Comparison of ENCODE assay signal across 15 cellular contexts in the genomic region with DNA sequence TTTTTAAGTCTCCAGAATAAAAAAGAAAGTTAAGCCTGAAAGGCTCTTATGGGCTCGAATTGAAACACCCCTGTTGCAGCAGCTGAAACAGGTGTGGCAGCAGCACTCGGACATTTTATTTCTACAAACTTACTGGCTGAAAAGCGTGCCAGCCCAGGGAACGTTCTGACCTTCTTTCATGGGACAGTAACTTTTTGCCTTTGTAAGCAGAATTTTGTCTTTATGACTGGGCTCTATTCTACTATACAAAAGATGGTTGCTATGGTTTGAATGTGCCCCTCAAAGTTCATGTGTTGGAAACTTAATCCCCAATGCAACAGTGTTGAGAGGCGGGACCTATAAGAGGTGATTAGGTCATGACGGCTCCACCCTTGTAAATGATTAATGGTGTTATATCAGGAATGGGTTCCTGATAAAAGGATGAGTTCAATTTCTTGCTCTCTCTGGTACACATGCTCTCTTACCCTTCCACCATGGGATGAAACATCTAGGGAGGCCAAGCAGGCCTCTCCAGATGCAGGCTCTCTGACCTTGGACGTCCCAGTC.
"Had no signal": no experiment of that assay in that cellular context is flagged by ENCODE, and none has a peak within 500 bp of the region (broad histone marks: within the 10 kb centered on the region; RNA-seq: fewer than 3 reads in every experiment).

No MANE protein-coding gene starts in this region.

- H3K27me3 ChIP-seq: dorsolateral prefrontal cortex, heart right ventricle, transverse colon had no signal

- H3K4me3 ChIP-seq: dorsolateral prefrontal cortex, heart right ventricle, mucosa of descending colon, transverse colon had no signal

- H3K27ac ChIP-seq: dorsolateral prefrontal cortex, heart right ventricle, transverse colon had no signal

- DNase-seq: activated CD4-positive, alpha-beta T cell treated with anti-CD3 and anti-CD28 coated beads, Interleukin-2, amount 50 U/mL, for 4 hours; activated CD4-positive, CD25-positive, alpha-beta regulatory T cell treated with anti-CD3 and anti-CD28 coated beads, Interleukin-2, amount 50 U/mL, for 72 hours; activated naive CD4-positive, alpha-beta T cell treated with anti-CD3 and anti-CD28 coated beads for 36 hours; activated T-cell treated with anti-CD3 and anti-CD28 coated beads for 4 hours; endodermal cell; heart right ventricle; mucosa of descending colon; naive thymus-derived CD4-positive, alpha-beta T cell; retina; stimulated activated CD4-positive, alpha-beta T cell treated with anti-CD3 and anti-CD28 coated beads, Interleukin-4, amount 100 ng/mL, for 1 hour; stimulated activated naive CD4-positive, alpha-beta T cell; substantia nigra; T1000; transverse colon had no signal

- H3K36me3 ChIP-seq: heart right ventricle, transverse colon had no signal
